ENCODE assay signal across 1 cellular context in genomic region chr3:13053425-13053824, GRCh38.
TF ChIP-seq lines count a peak whose summit lies in the region.

No MANE protein-coding gene starts in this region.

TF ChIP-seq in WTC11, 78 proteins besides CTCF, POLR2A, EP300 and RAD21 (continued from another document):
- TF ChIP-seq ZBTB43 (CRISPR knock-in tag; IDR thresholded peaks at IDR 0.05) (no peak), MYBL2 (CRISPR knock-in tag; IDR thresholded peaks at IDR 0.05) (no peak), PREB (CRISPR knock-in tag; IDR thresholded peaks at IDR 0.05; ENCODE audit: borderline replicate concordance) (no peak), PRRX2 (CRISPR knock-in tag; IDR thresholded peaks at IDR 0.05) (no peak), AR (CRISPR knock-in tag; IDR thresholded peaks at IDR 0.05) (no peak)
- TF ChIP-seq, protein P1, sequence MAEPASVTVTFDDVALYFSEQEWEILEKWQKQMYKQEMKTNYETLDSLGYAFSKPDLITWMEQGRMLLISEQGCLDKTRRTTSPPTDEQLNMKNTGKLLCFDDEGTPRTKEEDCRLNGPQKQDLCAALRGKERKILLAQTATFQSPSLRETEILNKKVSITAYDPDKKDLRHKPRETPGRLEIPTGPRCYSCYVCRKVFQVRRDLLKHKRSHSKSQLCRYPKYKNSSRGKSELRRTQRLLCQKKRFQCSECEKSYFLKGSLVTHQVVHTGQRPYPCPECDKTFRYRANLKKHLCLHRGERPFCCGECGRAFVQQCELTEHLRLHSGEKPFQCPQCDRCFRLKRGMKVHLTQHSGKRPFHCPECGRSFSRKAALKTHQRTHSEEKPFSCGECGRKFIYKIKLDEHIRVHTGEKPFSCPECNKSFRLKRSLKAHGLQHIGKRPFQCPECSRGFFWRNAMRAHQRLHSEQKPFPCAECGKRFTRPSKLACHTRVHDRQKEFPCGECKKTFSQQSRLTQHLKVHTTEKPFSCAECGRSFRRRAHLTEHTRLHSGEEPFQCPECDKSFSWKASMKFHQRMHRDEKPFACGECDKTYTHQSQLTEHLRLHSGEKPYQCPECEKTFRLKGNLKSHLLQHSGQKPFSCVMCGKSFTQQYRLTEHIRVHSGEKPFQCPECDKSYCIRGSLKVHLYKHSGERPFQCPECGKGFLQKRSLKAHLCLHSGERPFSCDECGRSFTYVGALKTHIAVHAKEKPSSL (CRISPR knock-in tag; conservative IDR thresholded peaks at IDR 0.05) = no peak
- TF ChIP-seq, protein P2, sequence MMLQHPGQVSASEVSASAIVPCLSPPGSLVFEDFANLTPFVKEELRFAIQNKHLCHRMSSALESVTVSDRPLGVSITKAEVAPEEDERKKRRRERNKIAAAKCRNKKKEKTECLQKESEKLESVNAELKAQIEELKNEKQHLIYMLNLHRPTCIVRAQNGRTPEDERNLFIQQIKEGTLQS (CRISPR knock-in tag; conservative IDR thresholded peaks at IDR 0.05) = no peak
